Comparison of ENCODE assay signal across 8 cellular contexts in genomic region chr1:205321109-205321958, GRCh38. TPM values are rescaled to one million over a fixed set of nuclear protein-coding genes. Genes with fewer than 3 reads are reported as not detected.
DNase-seq lines count a peak whose midpoint lies in the region; ATAC-seq and TF ChIP-seq lines count a peak whose summit lies in the region.

Gene NUAK2 (minus strand): TSS chr1:205321745. CDS start chr1:205321628, 117 bp downstream.

- peak within 1 kb of the TSS; percentile 98 for H3K4me3 Mint-ChIP-seq in type B pancreatic cell

- peak; percentile 81 for DNase-seq in GM13976 (ENCODE audit: low spot score)
- DNase-seq in NCI-H1436 treated with DMSO at 0.1 percent for 48 hours (lab: John Stamatoyannopoulos, UW), result peak; percentile 72
- peak; percentile 76 for DNase-seq in T-helper 22 cell (ENCODE audit: low read depth)
- peak in 57 of 58 donors; percentile 33 to 92 (median 82) for DNase-seq in anterior cingulate cortex (lab: John Stamatoyannopoulos, UW)
- DNase-seq in left ventricle myocardium superior, result peak; percentile 96
- peak; percentile 96 for DNase-seq in posterior vena cava (ENCODE audit: low spot score)
- peak; percentile 94 for DNase-seq in type B pancreatic cell (ENCODE audit: extremely low spot score, unreplicated experiment)

- in situ Hi-C loops in GM13976 (cut with MboI; ENCODE audit: low sequenced_read_pairs, unreplicated experiment), result loop anchor here (5.0 kb wide), 1 partner anchor 39 kb away; no protein-coding TSS in a partner anchor

- H3K27ac Mint-ChIP-seq in type B pancreatic cell, result peak within 1 kb of the TSS; percentile 87

- peaks cover 47% of the 10 kb centered on the region for H3K4me1 Mint-ChIP-seq in type B pancreatic cell (ENCODE audit: unreplicated experiment)

- peaks cover 9% of the 10 kb centered on the region for H3K27me3 Mint-ChIP-seq in type B pancreatic cell

- peaks cover 9% of the 10 kb centered on the region for H3K36me3 Mint-ChIP-seq in type B pancreatic cell

- no peaks in the 10 kb centered on the region for H3K9me3 Mint-ChIP-seq in type B pancreatic cell

- intact Hi-C loops in left ventricle myocardium superior (cut with micrococcal nuclease) (no loop called here), posterior vena cava (cut with DNase I) (no loop called here)

- peak; percentile 91 for ATAC-seq in left ventricle myocardium superior
- no peak for ATAC-seq in GM21526 (IDR thresholded peaks at IDR 0.05; ENCODE audit: low FRiP score, unreplicated experiment)

- TF ChIP-seq CTCF in GM13976 (IDR thresholded peaks at IDR 0.05; ENCODE audit: borderline replicate concordance, control extremely low read depth, extremely low read depth, insufficient read depth, missing control alignments) (peak; percentile 29), type B pancreatic cell (conservative IDR thresholded peaks at IDR 0.05) (peak; percentile 43)

RNA-seq across cellular contexts. Expression of gene NUAK2, which starts in this region (rescaled TPM):
- 1.5 TPM for total RNA-seq in left ventricle myocardium superior
- 1 to 10 TPM; 1.1 to 1.5 TPM for total RNA-seq in posterior vena cava
- total RNA-seq in type B pancreatic cell (ENCODE audit: low replicate concordance), result 13.5 and 17.7 TPM in 2 replicates
